11 cellular contexts compared by ENCODE assay signal in the genomic region with DNA sequence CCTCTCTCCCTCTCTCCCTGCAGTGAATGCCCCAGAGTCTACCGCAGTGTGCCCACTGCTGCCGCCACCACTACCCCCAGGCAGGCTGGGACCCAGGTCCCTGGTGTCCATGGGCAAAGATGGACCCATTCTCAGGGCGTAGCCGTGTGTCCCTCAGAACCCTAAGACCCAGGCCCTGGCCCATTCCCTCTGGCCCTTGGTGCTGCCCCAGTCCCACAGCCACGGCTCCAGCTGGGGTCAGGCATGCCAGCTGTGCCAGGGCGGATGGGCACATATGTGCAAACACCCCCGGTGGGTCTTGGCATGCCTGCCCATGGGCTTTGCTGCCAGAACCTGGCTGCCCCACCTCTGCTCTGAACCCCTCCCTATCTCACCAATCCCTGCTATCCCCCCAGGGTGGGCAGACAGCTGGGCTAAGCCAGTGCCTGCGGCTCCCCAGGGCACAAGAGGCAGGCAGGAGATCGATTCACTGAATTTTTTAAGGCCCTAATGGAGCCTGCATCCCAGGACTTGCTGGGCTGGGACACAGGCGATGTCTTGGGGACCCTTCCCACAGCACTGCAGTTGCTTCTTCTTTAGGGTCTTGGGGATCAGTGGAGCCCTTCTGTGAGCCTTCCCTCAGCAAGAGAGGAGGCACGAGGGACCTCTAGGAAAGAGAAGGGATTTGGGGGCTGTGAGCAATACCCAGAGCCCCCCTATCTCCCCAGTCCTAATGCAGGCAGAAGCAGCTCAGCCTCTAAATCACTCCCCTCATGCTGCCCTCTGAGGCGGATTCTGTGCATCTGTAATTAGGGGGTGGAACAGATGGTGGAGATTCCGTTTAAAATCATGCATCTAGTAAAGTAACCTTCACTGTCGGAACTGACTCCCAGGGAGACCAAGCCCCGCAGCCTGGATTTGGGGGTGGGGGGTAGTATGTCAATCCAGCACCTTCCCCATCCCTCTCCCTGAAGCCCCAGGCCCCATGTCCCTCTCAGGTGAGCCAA. TPM values are rescaled to one million over a fixed set of nuclear protein-coding genes. Genes with fewer than 3 reads are reported as not detected.
DNase-seq lines count a peak whose midpoint lies in the region; ATAC-seq and TF ChIP-seq lines count a peak whose summit lies in the region.
"Had no signal": no experiment of that assay in that cellular context is flagged by ENCODE, and none has a peak within 500 bp of the region (broad histone marks: within the 10 kb centered on the region; RNA-seq: fewer than 3 reads in every experiment).

No MANE protein-coding gene starts in this region.

- TF ChIP-seq POLR2A in tibial nerve (IDR thresholded peaks at IDR 0.05) (no peak), lower leg skin (IDR thresholded peaks at IDR 0.05) (no peak)

- no peaks in the 10 kb centered on the region for H3K27me3 ChIP-seq in tibial nerve

- H3K36me3 Mint-ChIP-seq in mesothelial cell of epicardium = no peaks in the 10 kb centered on the region

- DNase-seq in NCI-H2171 treated with DMSO at 0.1 percent for 48 hours (lab: John Stamatoyannopoulos, UW) = peak; percentile 69
- no peak for DNase-seq in coronary artery (ENCODE audit: low spot score)
- DNase-seq in mesothelial cell of epicardium (ENCODE audit: low spot score in 2 of 2, unreplicated experiment in 2 of 2) = no peak
- no peak for DNase-seq in tibial nerve (ENCODE audit: low spot score in 2 of 2)
- DNase-seq in T1000 (lab: John Stamatoyannopoulos, UW) = no peak
- DNase-seq in lower leg skin (ENCODE audit: low spot score in 2 of 2) = no peak
- DNase-seq: foreskin melanocyte had no signal

- H3K27me3 Mint-ChIP-seq in mesothelial cell of epicardium (ENCODE audit: low read depth) = no peaks in the 10 kb centered on the region

- H3K9me3 Mint-ChIP-seq in mesothelial cell of epicardium = no peaks in the 10 kb centered on the region
- H3K9me3 Mint-ChIP-seq: activated T-helper 1 cell treated with anti-CD3 and anti-CD28 coated beads, Interleukin-12 subunit alpha, Interleukin-12 subunit beta, Interleukin-2, Interleukin-4 antibody, amounts not matched to agents 30 ng/mL and 10 ng/mL and 1 ng/mL, durations not matched to agents 14 hours and 24 hours and 36 hours had no signal

- H3K4me3 Mint-ChIP-seq in mesothelial cell of epicardium = peak overlapping the region; percentile 9
- H3K4me3 Mint-ChIP-seq: activated T-helper 1 cell treated with anti-CD3 and anti-CD28 coated beads, Interleukin-12 subunit alpha, Interleukin-12 subunit beta, Interleukin-2, Interleukin-4 antibody, amounts not matched to agents 30 ng/mL and 10 ng/mL and 1 ng/mL, durations not matched to agents 14 hours and 24 hours and 36 hours had no signal

- H3K4me3 ChIP-seq in coronary artery (peak overlapping the region; percentile 2), tibial nerve (peak overlapping the region in 1 of 4 donors; percentile 16), lower leg skin (ENCODE audit: low read depth, poor library complexity, severe bottlenecking) (no peak overlapping the region)
- H3K4me3 ChIP-seq: lung had no signal

- H3K36me3 ChIP-seq in tibial nerve = peaks cover 0 to 10% (median 0%) of the 10 kb centered on the region in 3 donors

- no peak for ATAC-seq in GM21825 (IDR thresholded peaks at IDR 0.05; ENCODE audit: unreplicated experiment)
- ATAC-seq: SK-N-SH treated with all-trans-retinoic acid at 6 μM for 48 hours had no signal

- H3K9me3 ChIP-seq in tibial nerve = no peaks in the 10 kb centered on the region

- H3K27ac ChIP-seq in coronary artery (peak overlapping the region; percentile 40 to 88), tibial nerve (peak overlapping the region; percentile 20 to 99 (median 66))

- no peak for TF ChIP-seq CTCF in coronary artery (IDR thresholded peaks at IDR 0.05)
- no peak for TF ChIP-seq CTCF in mesothelial cell of epicardium (IDR thresholded peaks at IDR 0.05; ENCODE audit: unreplicated experiment)
- TF ChIP-seq CTCF in tibial nerve (IDR thresholded peaks at IDR 0.05) = no peak
- no peak for TF ChIP-seq CTCF in lower leg skin (IDR thresholded peaks at IDR 0.05)

- H3K4me1 ChIP-seq in tibial nerve = peaks cover 0 to 100% (median 89%) of the 10 kb centered on the region in 4 donors

- WGBS in tibial nerve, 2 donors = 51 to 52% methylated on average over 13 to 15 of the region's 15 CpGs
- WGBS in lower leg skin, 2 donors = 64 to 66% methylated on average over 14 to 15 of the region's 15 CpGs

- TF ChIP-seq EP300 in tibial nerve (IDR thresholded peaks at IDR 0.05) = no peak

- H3K27ac Mint-ChIP-seq in mesothelial cell of epicardium = no peak overlapping the region
- H3K27ac Mint-ChIP-seq: activated T-helper 1 cell treated with anti-CD3 and anti-CD28 coated beads, Interleukin-12 subunit alpha, Interleukin-12 subunit beta, Interleukin-2, Interleukin-4 antibody, amounts not matched to agents 30 ng/mL and 10 ng/mL and 1 ng/mL, durations not matched to agents 14 hours and 24 hours and 36 hours had no signal

- intact Hi-C loops in lower leg skin (cut with DNase I; ENCODE audit: low total_unique reads) = no loop called here

- H3K4me1 Mint-ChIP-seq in mesothelial cell of epicardium = peaks cover 11% of the 10 kb centered on the region

RNA-seq across cellular contexts. Expression of a gene that starts 10.3 kb away (rescaled TPM):
- total RNA-seq in mesothelial cell of epicardium (71.4 to 73.5 TPM (median 72.1 TPM) in 3 replicates), tibial nerve (10 to 100 TPM; 26.4 to 39.9 (median 34.6) TPM), lower leg skin (10 to 100 TPM; 37.7 to 63.0 (median 52.5) TPM)

RNA-seq across cellular contexts. Expression of a gene that starts 41.4 kb away (rescaled TPM):
- total RNA-seq in mesothelial cell of epicardium = 0.11 to 0.53 TPM (median 0.20 TPM) in 3 replicates
- total RNA-seq in tibial nerve = 10 to 100 TPM; 18.4 to 63.9 (median 22.6) TPM
- total RNA-seq in lower leg skin = 1 to 10 TPM; 4.3 to 9.8 (median 5.2) TPM
